11 cellular contexts compared by ENCODE assay signal in the genomic region with DNA sequence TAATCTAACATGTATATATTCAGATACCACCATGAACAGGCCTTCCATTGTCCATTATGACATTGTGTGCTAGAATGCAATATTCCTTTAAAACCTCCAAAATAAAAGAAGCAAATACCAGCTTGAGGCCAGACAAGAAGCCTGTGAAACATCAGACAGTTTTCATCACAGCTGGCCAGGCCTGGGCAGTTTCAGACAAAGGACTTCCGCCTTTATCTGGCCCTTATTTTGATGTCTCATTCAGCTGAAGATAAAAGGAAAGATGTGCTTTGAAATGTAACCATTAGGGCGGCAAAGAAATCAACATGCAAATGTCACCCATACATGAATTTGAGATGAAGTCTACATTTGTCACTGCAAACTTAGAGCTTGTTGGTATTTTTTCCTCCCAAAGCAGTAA.
DNase-seq lines count a peak whose midpoint lies in the region; ATAC-seq, FAIRE-seq and TF ChIP-seq lines count a peak whose summit lies in the region.
"Had no signal": no experiment of that assay in that cellular context is flagged by ENCODE, and none has a peak within 500 bp of the region (broad histone marks: within the 10 kb centered on the region; RNA-seq: fewer than 3 reads in every experiment).

No MANE protein-coding gene starts in this region.

- H3K4me1 ChIP-seq in RWPE2 (ENCODE audit: insufficient read depth, poor library complexity, severe bottlenecking) (peaks cover 12% of the 10 kb centered on the region), osteoblast (ENCODE audit: insufficient read depth, low read length) (peaks cover 16% of the 10 kb centered on the region), upper lobe of right lung (no peaks in the 10 kb centered on the region)

- ATAC-seq in RWPE2 (ENCODE audit: low read depth), result no peak
- ATAC-seq in upper lobe of right lung, result no peak

- no peak for DNase-seq in H54 (ENCODE audit: insufficient read length, low spot score)
- no peak for DNase-seq in RWPE2 (ENCODE audit: low spot score)
- peak; percentile 60 for DNase-seq in fibroblast of villous mesenchyme (ENCODE audit: low read depth)
- no peak for DNase-seq in osteoblast (ENCODE audit: insufficient read length, low spot score, missing footprints)
- DNase-seq in NCI-H82 treated with DMSO at 0.1 percent for 48 hours (lab: John Stamatoyannopoulos, UW; ENCODE audit: unreplicated experiment), result no peak
- no peak for DNase-seq in stimulated activated CD8-positive, alpha-beta memory T cell treated with anti-CD3 and anti-CD28 coated beads, Interleukin-4, amount 100 ng/mL, for 48 hours
- DNase-seq in upper lobe of right lung, result no peak
- DNase-seq: activated CD4-positive, alpha-beta memory T cell treated with anti-CD3 and anti-CD28 coated beads for 36 hours; hippocampal formation; NCI-H82; T-helper 1 cell had no signal

- no peaks in the 10 kb centered on the region for H3K79me2 ChIP-seq in osteoblast (ENCODE audit: insufficient read depth, low read length)

- TF ChIP-seq CTCF in RWPE2 (IDR thresholded peaks at IDR 0.05; ENCODE audit: poor library complexity, severe bottlenecking) (no peak), fibroblast of villous mesenchyme (IDR thresholded peaks at IDR 0.05; ENCODE audit: insufficient read depth, low read depth, low read length) (no peak), osteoblast (IDR thresholded peaks at IDR 0.05; ENCODE audit: extremely low read depth, low read depth, low read length) (no peak), upper lobe of right lung (IDR thresholded peaks at IDR 0.05) (no peak)

- no peak overlapping the region for H3K4me3 ChIP-seq in RWPE2 (ENCODE audit: severe bottlenecking)
- H3K4me3 ChIP-seq in fibroblast of villous mesenchyme (ENCODE audit: low read depth, low read length), result no peak overlapping the region
- H3K4me3 ChIP-seq in osteoblast (ENCODE audit: insufficient read depth, low read length), result no peak overlapping the region
- H3K4me3 ChIP-seq in upper lobe of right lung, result no peak overlapping the region

- peak; percentile 58 for FAIRE-seq in H54 (lab: Jason Lieb, UNC)

- no peaks in the 10 kb centered on the region for H4K20me1 ChIP-seq in osteoblast (ENCODE audit: insufficient read depth, low read length)

- H3K36me3 ChIP-seq in RWPE2 (ENCODE audit: low read depth), result no peaks in the 10 kb centered on the region
- H3K36me3 ChIP-seq in osteoblast (ENCODE audit: insufficient read depth, low read length), result no peaks in the 10 kb centered on the region
- no peaks in the 10 kb centered on the region for H3K36me3 ChIP-seq in upper lobe of right lung

- H3K27me3 ChIP-seq in RWPE2 (ENCODE audit: insufficient read depth, poor library complexity, severe bottlenecking) (no peaks in the 10 kb centered on the region), osteoblast (ENCODE audit: insufficient read depth, low read length) (no peaks in the 10 kb centered on the region), upper lobe of right lung (no peaks in the 10 kb centered on the region)

- TF ChIP-seq POLR2A in H54 (IDR thresholded peaks at IDR 0.05; ENCODE audit: low read depth, low read length), result no peak

- no peak overlapping the region for H3K4me2 ChIP-seq in osteoblast (ENCODE audit: insufficient read depth, low read length)

- intact Hi-C loops in upper lobe of right lung (cut with DNase I), result no loop called here

- H3K9me3 ChIP-seq in RWPE2 (ENCODE audit: severe bottlenecking) (no peaks in the 10 kb centered on the region), osteoblast (ENCODE audit: low read depth, low read length) (no peaks in the 10 kb centered on the region), upper lobe of right lung (no peaks in the 10 kb centered on the region)

- H2AFZ ChIP-seq in osteoblast (ENCODE audit: low read length), result peak overlapping the region; percentile 18

- H3K27ac ChIP-seq in RWPE2 (ENCODE audit: poor library complexity, severe bottlenecking), result peak overlapping the region; percentile 12
- H3K27ac ChIP-seq in osteoblast (ENCODE audit: low read depth, low read length), result peak overlapping the region; percentile 75
- no peak overlapping the region for H3K27ac ChIP-seq in upper lobe of right lung
